1 cellular context compared by ENCODE assay signal in genomic region chr17:28728364-28729200, GRCh38.
TF ChIP-seq lines count a peak whose summit lies in the region.

Gene NEK8, plus strand, starts transcription at chr17:28728788. Its CDS starts 26 bp downstream, at chr17:28728814.

TF ChIP-seq in HepG2, 621 proteins besides CTCF, POLR2A, EP300 and RAD21 (continued from another document and continues in another):
- TF ChIP-seq, protein P1, sequence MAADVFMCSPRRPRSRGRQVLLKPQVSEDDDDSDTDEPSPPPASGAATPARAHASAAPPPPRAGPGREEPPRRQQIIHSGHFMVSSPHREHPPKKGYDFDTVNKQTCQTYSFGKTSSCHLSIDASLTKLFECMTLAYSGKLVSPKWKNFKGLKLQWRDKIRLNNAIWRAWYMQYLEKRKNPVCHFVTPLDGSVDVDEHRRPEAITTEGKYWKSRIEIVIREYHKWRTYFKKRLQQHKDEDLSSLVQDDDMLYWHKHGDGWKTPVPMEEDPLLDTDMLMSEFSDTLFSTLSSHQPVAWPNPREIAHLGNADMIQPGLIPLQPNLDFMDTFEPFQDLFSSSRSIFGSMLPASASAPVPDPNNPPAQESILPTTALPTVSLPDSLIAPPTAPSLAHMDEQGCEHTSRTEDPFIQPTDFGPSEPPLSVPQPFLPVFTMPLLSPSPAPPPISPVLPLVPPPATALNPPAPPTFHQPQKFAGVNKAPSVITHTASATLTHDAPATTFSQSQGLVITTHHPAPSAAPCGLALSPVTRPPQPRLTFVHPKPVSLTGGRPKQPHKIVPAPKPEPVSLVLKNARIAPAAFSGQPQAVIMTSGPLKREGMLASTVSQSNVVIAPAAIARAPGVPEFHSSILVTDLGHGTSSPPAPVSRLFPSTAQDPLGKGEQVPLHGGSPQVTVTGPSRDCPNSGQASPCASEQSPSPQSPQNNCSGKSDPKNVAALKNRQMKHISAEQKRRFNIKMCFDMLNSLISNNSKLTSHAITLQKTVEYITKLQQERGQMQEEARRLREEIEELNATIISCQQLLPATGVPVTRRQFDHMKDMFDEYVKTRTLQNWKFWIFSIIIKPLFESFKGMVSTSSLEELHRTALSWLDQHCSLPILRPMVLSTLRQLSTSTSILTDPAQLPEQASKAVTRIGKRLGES (CRISPR knock-in tag; IDR thresholded peaks at IDR 0.05; ENCODE audit: borderline replicate concordance): no peak
- no peak for TF ChIP-seq BRCA1 (CRISPR knock-in tag; IDR thresholded peaks at IDR 0.05)
- TF ChIP-seq KLF11 (CRISPR knock-in tag; IDR thresholded peaks at IDR 0.05): no peak
- TF ChIP-seq ZNF512B (CRISPR knock-in tag; IDR thresholded peaks at IDR 0.05; ENCODE audit: borderline replicate concordance): peak; percentile 43; the same call in 1 of the 2 replicates
- TF ChIP-seq ARID2 (CRISPR knock-in tag; IDR thresholded peaks at IDR 0.05; ENCODE audit: borderline replicate concordance): peak; percentile 33; the same call in 1 of the 2 replicates
- TF ChIP-seq MTF2 (CRISPR knock-in tag; IDR thresholded peaks at IDR 0.05; ENCODE audit: borderline replicate concordance): no peak
- TF ChIP-seq ZNF790 (CRISPR knock-in tag; IDR thresholded peaks at IDR 0.05; ENCODE audit: borderline replicate concordance): no peak
- peak; percentile 84 for TF ChIP-seq PHF8 (CRISPR knock-in tag; IDR thresholded peaks at IDR 0.05)
- no peak for TF ChIP-seq XBP1 (CRISPR knock-in tag; IDR thresholded peaks at IDR 0.05)
- TF ChIP-seq PTBP1 (IDR thresholded peaks at IDR 0.05; ENCODE audit: low read depth, low read length, poor library complexity, severe bottlenecking): peak; percentile 79
- TF ChIP-seq MAFK (conservative IDR thresholded peaks at IDR 0.05 in 1 of 2, IDR thresholded peaks at IDR 0.05 in 1 of 2; ENCODE audit: low read length in 2 of 2): no peak
- TF ChIP-seq GPN1 (CRISPR knock-in tag; IDR thresholded peaks at IDR 0.05; ENCODE audit: borderline replicate concordance): no peak
- TF ChIP-seq, protein P2, sequence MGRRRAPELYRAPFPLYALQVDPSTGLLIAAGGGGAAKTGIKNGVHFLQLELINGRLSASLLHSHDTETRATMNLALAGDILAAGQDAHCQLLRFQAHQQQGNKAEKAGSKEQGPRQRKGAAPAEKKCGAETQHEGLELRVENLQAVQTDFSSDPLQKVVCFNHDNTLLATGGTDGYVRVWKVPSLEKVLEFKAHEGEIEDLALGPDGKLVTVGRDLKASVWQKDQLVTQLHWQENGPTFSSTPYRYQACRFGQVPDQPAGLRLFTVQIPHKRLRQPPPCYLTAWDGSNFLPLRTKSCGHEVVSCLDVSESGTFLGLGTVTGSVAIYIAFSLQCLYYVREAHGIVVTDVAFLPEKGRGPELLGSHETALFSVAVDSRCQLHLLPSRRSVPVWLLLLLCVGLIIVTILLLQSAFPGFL (CRISPR knock-in tag; IDR thresholded peaks at IDR 0.05): no peak
- TF ChIP-seq NCOA2 (CRISPR knock-in tag; IDR thresholded peaks at IDR 0.05): no peak
- TF ChIP-seq ATM (IDR thresholded peaks at IDR 0.05; ENCODE audit: borderline replicate concordance): no peak; the same call in 1 of the 2 replicates
- TF ChIP-seq TEAD2 (CRISPR knock-in tag; IDR thresholded peaks at IDR 0.05): no peak
- TF ChIP-seq ZNF784 (CRISPR knock-in tag; IDR thresholded peaks at IDR 0.05; ENCODE audit: borderline replicate concordance): 0 out of 2 replicates have a peak, but pooled peaks have one; percentile 27
- no peak for TF ChIP-seq ZNF720 (CRISPR knock-in tag; IDR thresholded peaks at IDR 0.05)
- TF ChIP-seq, protein P3, sequence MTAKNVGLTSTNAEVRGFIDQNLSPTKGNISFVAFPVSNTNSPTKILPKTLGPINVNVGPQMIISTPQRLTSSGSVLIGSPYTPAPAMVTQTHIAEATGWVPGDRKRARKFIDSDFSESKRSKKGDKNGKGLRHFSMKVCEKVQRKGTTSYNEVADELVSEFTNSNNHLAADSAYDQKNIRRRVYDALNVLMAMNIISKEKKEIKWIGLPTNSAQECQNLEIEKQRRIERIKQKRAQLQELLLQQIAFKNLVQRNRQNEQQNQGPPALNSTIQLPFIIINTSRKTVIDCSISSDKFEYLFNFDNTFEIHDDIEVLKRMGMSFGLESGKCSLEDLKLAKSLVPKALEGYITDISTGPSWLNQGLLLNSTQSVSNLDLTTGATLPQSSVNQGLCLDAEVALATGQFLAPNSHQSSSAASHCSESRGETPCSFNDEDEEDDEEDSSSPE (CRISPR knock-in tag; IDR thresholded peaks at IDR 0.05): no peak
- TF ChIP-seq, protein P4, sequence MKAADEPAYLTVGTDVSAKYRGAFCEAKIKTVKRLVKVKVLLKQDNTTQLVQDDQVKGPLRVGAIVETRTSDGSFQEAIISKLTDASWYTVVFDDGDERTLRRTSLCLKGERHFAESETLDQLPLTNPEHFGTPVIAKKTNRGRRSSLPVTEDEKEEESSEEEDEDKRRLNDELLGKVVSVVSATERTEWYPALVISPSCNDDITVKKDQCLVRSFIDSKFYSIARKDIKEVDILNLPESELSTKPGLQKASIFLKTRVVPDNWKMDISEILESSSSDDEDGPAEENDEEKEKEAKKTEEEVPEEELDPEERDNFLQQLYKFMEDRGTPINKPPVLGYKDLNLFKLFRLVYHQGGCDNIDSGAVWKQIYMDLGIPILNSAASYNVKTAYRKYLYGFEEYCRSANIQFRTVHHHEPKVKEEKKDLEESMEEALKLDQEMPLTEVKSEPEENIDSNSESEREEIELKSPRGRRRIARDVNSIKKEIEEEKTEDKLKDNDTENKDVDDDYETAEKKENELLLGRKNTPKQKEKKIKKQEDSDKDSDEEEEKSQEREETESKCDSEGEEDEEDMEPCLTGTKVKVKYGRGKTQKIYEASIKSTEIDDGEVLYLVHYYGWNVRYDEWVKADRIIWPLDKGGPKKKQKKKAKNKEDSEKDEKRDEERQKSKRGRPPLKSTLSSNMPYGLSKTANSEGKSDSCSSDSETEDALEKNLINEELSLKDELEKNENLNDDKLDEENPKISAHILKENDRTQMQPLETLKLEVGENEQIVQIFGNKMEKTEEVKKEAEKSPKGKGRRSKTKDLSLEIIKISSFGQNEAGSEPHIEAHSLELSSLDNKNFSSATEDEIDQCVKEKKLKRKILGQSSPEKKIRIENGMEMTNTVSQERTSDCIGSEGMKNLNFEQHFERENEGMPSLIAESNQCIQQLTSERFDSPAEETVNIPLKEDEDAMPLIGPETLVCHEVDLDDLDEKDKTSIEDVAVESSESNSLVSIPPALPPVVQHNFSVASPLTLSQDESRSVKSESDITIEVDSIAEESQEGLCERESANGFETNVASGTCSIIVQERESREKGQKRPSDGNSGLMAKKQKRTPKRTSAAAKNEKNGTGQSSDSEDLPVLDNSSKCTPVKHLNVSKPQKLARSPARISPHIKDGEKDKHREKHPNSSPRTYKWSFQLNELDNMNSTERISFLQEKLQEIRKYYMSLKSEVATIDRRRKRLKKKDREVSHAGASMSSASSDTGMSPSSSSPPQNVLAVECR (CRISPR knock-in tag; IDR thresholded peaks at IDR 0.05; ENCODE audit: borderline replicate concordance): peak; percentile 85
- TF ChIP-seq, protein P5, sequence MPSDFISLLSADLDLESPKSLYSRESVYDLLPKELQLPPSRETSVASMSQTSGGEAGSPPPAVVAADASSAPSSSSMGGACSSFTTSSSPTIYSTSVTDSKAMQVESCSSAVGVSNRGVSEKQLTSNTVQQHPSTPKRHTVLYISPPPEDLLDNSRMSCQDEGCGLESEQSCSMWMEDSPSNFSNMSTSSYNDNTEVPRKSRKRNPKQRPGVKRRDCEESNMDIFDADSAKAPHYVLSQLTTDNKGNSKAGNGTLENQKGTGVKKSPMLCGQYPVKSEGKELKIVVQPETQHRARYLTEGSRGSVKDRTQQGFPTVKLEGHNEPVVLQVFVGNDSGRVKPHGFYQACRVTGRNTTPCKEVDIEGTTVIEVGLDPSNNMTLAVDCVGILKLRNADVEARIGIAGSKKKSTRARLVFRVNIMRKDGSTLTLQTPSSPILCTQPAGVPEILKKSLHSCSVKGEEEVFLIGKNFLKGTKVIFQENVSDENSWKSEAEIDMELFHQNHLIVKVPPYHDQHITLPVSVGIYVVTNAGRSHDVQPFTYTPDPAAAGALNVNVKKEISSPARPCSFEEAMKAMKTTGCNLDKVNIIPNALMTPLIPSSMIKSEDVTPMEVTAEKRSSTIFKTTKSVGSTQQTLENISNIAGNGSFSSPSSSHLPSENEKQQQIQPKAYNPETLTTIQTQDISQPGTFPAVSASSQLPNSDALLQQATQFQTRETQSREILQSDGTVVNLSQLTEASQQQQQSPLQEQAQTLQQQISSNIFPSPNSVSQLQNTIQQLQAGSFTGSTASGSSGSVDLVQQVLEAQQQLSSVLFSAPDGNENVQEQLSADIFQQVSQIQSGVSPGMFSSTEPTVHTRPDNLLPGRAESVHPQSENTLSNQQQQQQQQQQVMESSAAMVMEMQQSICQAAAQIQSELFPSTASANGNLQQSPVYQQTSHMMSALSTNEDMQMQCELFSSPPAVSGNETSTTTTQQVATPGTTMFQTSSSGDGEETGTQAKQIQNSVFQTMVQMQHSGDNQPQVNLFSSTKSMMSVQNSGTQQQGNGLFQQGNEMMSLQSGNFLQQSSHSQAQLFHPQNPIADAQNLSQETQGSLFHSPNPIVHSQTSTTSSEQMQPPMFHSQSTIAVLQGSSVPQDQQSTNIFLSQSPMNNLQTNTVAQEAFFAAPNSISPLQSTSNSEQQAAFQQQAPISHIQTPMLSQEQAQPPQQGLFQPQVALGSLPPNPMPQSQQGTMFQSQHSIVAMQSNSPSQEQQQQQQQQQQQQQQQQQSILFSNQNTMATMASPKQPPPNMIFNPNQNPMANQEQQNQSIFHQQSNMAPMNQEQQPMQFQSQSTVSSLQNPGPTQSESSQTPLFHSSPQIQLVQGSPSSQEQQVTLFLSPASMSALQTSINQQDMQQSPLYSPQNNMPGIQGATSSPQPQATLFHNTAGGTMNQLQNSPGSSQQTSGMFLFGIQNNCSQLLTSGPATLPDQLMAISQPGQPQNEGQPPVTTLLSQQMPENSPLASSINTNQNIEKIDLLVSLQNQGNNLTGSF (CRISPR knock-in tag; IDR thresholded peaks at IDR 0.05): no peak
- peak; percentile 47 for TF ChIP-seq PHF21A (CRISPR knock-in tag; IDR thresholded peaks at IDR 0.05)
- no peak for TF ChIP-seq KLF9 (CRISPR knock-in tag; IDR thresholded peaks at IDR 0.05; ENCODE audit: low read depth)
- TF ChIP-seq ZNF709 (CRISPR knock-in tag; IDR thresholded peaks at IDR 0.05): peak; percentile 63; the same call in 1 of the 2 replicates
- TF ChIP-seq RBFOX2 (IDR thresholded peaks at IDR 0.05; ENCODE audit: low read depth, low read length): peak; percentile 94
- TF ChIP-seq, protein P6, sequence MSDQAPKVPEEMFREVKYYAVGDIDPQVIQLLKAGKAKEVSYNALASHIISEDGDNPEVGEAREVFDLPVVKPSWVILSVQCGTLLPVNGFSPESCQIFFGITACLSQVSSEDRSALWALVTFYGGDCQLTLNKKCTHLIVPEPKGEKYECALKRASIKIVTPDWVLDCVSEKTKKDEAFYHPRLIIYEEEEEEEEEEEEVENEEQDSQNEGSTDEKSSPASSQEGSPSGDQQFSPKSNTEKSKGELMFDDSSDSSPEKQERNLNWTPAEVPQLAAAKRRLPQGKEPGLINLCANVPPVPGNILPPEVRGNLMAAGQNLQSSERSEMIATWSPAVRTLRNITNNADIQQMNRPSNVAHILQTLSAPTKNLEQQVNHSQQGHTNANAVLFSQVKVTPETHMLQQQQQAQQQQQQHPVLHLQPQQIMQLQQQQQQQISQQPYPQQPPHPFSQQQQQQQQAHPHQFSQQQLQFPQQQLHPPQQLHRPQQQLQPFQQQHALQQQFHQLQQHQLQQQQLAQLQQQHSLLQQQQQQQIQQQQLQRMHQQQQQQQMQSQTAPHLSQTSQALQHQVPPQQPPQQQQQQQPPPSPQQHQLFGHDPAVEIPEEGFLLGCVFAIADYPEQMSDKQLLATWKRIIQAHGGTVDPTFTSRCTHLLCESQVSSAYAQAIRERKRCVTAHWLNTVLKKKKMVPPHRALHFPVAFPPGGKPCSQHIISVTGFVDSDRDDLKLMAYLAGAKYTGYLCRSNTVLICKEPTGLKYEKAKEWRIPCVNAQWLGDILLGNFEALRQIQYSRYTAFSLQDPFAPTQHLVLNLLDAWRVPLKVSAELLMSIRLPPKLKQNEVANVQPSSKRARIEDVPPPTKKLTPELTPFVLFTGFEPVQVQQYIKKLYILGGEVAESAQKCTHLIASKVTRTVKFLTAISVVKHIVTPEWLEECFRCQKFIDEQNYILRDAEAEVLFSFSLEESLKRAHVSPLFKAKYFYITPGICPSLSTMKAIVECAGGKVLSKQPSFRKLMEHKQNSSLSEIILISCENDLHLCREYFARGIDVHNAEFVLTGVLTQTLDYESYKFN (CRISPR knock-in tag; conservative IDR thresholded peaks at IDR 0.05): no peak; the same call in none of the 2 replicates
- no peak for TF ChIP-seq RCOR2 (CRISPR knock-in tag; IDR thresholded peaks at IDR 0.05)
